In the genomic region with DNA sequence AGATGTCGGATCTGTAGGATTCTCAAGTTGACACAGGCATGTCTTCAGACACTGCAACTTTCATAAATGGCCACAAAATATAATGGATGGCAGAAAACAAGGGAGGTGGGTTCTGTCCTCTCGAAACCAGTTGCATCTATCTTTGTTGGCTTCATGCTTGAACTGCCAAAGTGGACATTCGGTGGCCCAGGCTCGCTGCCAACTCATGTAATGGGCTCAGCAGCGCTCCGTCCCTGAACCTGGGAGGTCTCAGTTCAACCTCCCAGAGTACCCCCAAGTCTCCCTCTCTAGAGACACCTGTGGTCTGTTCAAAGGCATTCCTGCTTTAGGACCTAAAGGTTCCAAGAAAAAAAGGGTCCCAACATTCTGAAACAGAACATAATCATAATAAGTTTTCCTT, we compare ENCODE assay signal across 34 cellular contexts.
"Had no signal": no experiment of that assay in that cellular context is flagged by ENCODE, and none has a peak within 500 bp of the region (broad histone marks: within the 10 kb centered on the region; RNA-seq: fewer than 3 reads in every experiment).

No MANE protein-coding gene starts in this region.

- H3K4me3 Mint-ChIP-seq: immature natural killer cell; memory B cell; mesothelial cell of epicardium; naive B cell; natural killer cell treated with Interleukin-12 subunit alpha and Interleukin-12 subunit beta and Interleukin-15 and Interleukin-18, amount 100 ng/mL, for 72 hours; neural crest cell; stimulated activated naive CD8-positive, alpha-beta T cell treated with anti-CD3 and anti-CD28 coated beads, Interleukin-15, amount 100 ng/mL, for 72 hours had no signal

- H3K9ac ChIP-seq: parathyroid adenoma had no signal

- H3K36me3 ChIP-seq: esophagus squamous epithelium, neutrophil, prostate gland, right atrium auricular region, suprapubic skin, transverse colon, upper lobe of right lung, uterus had no signal

- DNase-seq: dermis blood vessel endothelial cell; effector memory CD4-positive, alpha-beta T cell; erythroblast; esophagus squamous epithelium; foreskin melanocyte; glutamatergic neuron; hypothalamus; immature natural killer cell; islet precursor cell; kidney glomerular epithelial cell; left colon; mucosa of descending colon; naive B cell; stimulated activated CD4-positive, alpha-beta T cell treated with anti-CD3 and anti-CD28 coated beads, Interleukin-12 subunit alpha, Interleukin-12 subunit beta, amount 100 ng/mL, for 4 hours; stimulated activated CD4-positive, alpha-beta T cell treated with anti-CD3 and anti-CD28 coated beads, Interleukin-1b, Interleukin-23, amount 100 ng/mL, for 48 hours; stimulated activated CD4-positive, alpha-beta T cell treated with anti-CD3 and anti-CD28 coated beads, Interleukin-4, amount 100 ng/mL, for 1 hour; stimulated activated CD8-positive, alpha-beta memory T cell treated with anti-CD3 and anti-CD28 coated beads, Interleukin-4, amount 100 ng/mL, for 48 hours; stimulated activated naive CD4-positive, alpha-beta T cell; stimulated activated naive CD8-positive, alpha-beta T cell treated with anti-CD3 and anti-CD28 coated beads, Interleukin-15, amount 100 ng/mL, for 72 hours; transverse colon; upper lobe of right lung; uterus had no signal

- H3K4me2 ChIP-seq: smooth muscle cell had no signal

- H3K27me3 ChIP-seq: esophagus squamous epithelium, right atrium auricular region, suprapubic skin, transverse colon, upper lobe of right lung, uterus had no signal

- H3K36me3 Mint-ChIP-seq: immature natural killer cell; memory B cell; naive B cell; natural killer cell treated with Interleukin-12 subunit alpha and Interleukin-12 subunit beta and Interleukin-15 and Interleukin-18, amount 100 ng/mL, for 72 hours had no signal

- H3K4me1 ChIP-seq: parathyroid adenoma, prostate gland, right atrium auricular region had no signal

- H3K9me3 ChIP-seq: esophagus squamous epithelium, mucosa of descending colon, neutrophil, prostate gland, right atrium auricular region, suprapubic skin, transverse colon, upper lobe of right lung, uterus had no signal

- H3K27ac ChIP-seq: coronary artery, neutrophil, parathyroid adenoma, right atrium auricular region, upper lobe of right lung had no signal

- H3K4me1 Mint-ChIP-seq: immature natural killer cell; memory B cell; stimulated activated naive CD8-positive, alpha-beta T cell treated with anti-CD3 and anti-CD28 coated beads, Interleukin-15, amount 100 ng/mL, for 72 hours had no signal

- H3K4me3 ChIP-seq: coronary artery, esophagus squamous epithelium, lung, mucosa of descending colon, prostate gland, right atrium auricular region, smooth muscle cell, suprapubic skin, transverse colon, upper lobe of right lung, uterus had no signal

- H3K9me3 Mint-ChIP-seq: immature natural killer cell; memory B cell; mesothelial cell of epicardium; naive B cell; natural killer cell treated with Interleukin-12 subunit alpha and Interleukin-12 subunit beta and Interleukin-15 and Interleukin-18, amount 100 ng/mL, for 72 hours; neural crest cell; stimulated activated naive CD8-positive, alpha-beta T cell treated with anti-CD3 and anti-CD28 coated beads, Interleukin-15, amount 100 ng/mL, for 72 hours had no signal

- H3K27ac Mint-ChIP-seq: immature natural killer cell; memory B cell; mesothelial cell of epicardium; naive B cell; natural killer cell treated with Interleukin-12 subunit alpha and Interleukin-12 subunit beta and Interleukin-15 and Interleukin-18, amount 100 ng/mL, for 72 hours; stimulated activated naive CD8-positive, alpha-beta T cell treated with anti-CD3 and anti-CD28 coated beads, Interleukin-15, amount 100 ng/mL, for 72 hours had no signal
